Comparison of ENCODE assay signal across 8 cellular contexts in genomic region chr10:102917314-102917961, GRCh38. TPM values are rescaled to one million over a fixed set of nuclear protein-coding genes. Genes with fewer than 3 reads are reported as not detected.
DNase-seq lines count a peak whose midpoint lies in the region; ATAC-seq and TF ChIP-seq lines count a peak whose summit lies in the region.

No MANE protein-coding gene starts in this region.

- H3K27ac Mint-ChIP-seq in activated T-cell treated with anti-CD3 and anti-CD28 coated beads, Interleukin-2, amount 50 U/mL, for 72 hours: peak overlapping the region; percentile 78
- H3K27ac Mint-ChIP-seq in naive thymus-derived CD4-positive, alpha-beta T cell: peak overlapping the region; percentile 82 to 97 (median 94)

- POLR2A ChIA-PET in naive thymus-derived CD4-positive, alpha-beta T cell (lab: Charles Lee): interaction anchor here (0.5 to 1.7 kb wide), 9 partner anchors 116 to 928 kb away, joined by 3 to 4 read pairs (median 3); partner anchors contain the start of genes C10orf95 and PDCD11

- no peaks in the 10 kb centered on the region for H3K36me3 ChIP-seq in naive thymus-derived CD4-positive, alpha-beta T cell (ENCODE audit: control insufficient read depth in 2 of 3, insufficient read depth in 3 of 3, low read length in 3 of 3)

- no peaks in the 10 kb centered on the region for H3K9me3 Mint-ChIP-seq in activated T-cell treated with anti-CD3 and anti-CD28 coated beads, Interleukin-2, amount 50 U/mL, for 72 hours
- H3K9me3 Mint-ChIP-seq in naive thymus-derived CD4-positive, alpha-beta T cell: peaks cover 0 to 4% (median 0%) of the 10 kb centered on the region in 11 donors

- ATAC-seq in GM19372 (IDR thresholded peaks at IDR 0.05; ENCODE audit: low read depth, unreplicated experiment) (peak; percentile 31), HG03469 (IDR thresholded peaks at IDR 0.05; ENCODE audit: unreplicated experiment) (peak; percentile 22)
- peak; percentile 58 to 65 for ATAC-seq in activated T-cell treated with anti-CD3 and anti-CD28 coated beads, Interleukin-2, amount 50 U/mL, for 72 hours (replicated peaks in 1 of 2)
- ATAC-seq in naive thymus-derived CD4-positive, alpha-beta T cell: peak; percentile 64

- intact Hi-C loops in naive thymus-derived CD4-positive, alpha-beta T cell (cut with micrococcal nuclease): loop anchor here (1.0 to 5.0 kb wide), 14 partner anchors 80 to 1855 kb away; partner anchors contain the start of genes CYP17A1 (in 1 of the 2), KAZALD1 (in 1 of the 2), NEURL1 (in 1 of the 2) and PCGF6 (in 1 of the 2)

- peaks cover 0 to 3% of the 10 kb centered on the region in 2 donors for H3K36me3 Mint-ChIP-seq in activated T-cell treated with anti-CD3 and anti-CD28 coated beads, Interleukin-2, amount 50 U/mL, for 72 hours (ENCODE audit: insufficient read depth in 2 of 2)
- peaks cover 0 to 16% (median 0%) of the 10 kb centered on the region in 5 donors for H3K36me3 Mint-ChIP-seq in naive thymus-derived CD4-positive, alpha-beta T cell

- TF ChIP-seq CTCF in C4-2B (conservative IDR thresholded peaks at IDR 0.05): peak; percentile 99

- no peaks in the 10 kb centered on the region for H3K27me3 ChIP-seq in naive thymus-derived CD4-positive, alpha-beta T cell (ENCODE audit: control insufficient read depth in 2 of 2, insufficient read depth in 2 of 2, low read length in 2 of 2)

- peaks cover 30 to 34% of the 10 kb centered on the region in 2 donors for H3K4me1 ChIP-seq in naive thymus-derived CD4-positive, alpha-beta T cell (ENCODE audit: control insufficient read depth in 2 of 2, insufficient read depth in 2 of 2, low read length in 2 of 2)

- peak overlapping the region; percentile 94 to 97 for H3K4me3 Mint-ChIP-seq in activated T-cell treated with anti-CD3 and anti-CD28 coated beads, Interleukin-2, amount 50 U/mL, for 72 hours
- H3K4me3 Mint-ChIP-seq in naive thymus-derived CD4-positive, alpha-beta T cell: peak overlapping the region; percentile 94 to 99 (median 96)

- H3K4me1 Mint-ChIP-seq in activated T-cell treated with anti-CD3 and anti-CD28 coated beads, Interleukin-2, amount 50 U/mL, for 72 hours (ENCODE audit: low read depth): peaks cover 48% of the 10 kb centered on the region
- peaks cover 38 to 60% (median 50%) of the 10 kb centered on the region in 7 donors for H3K4me1 Mint-ChIP-seq in naive thymus-derived CD4-positive, alpha-beta T cell

- peak; percentile 88 for DNase-seq in OCI-M1 (lab: John Stamatoyannopoulos, UW)
- DNase-seq in activated T-cell treated with anti-CD3 and anti-CD28 coated beads, Interleukin-2, amount 50 U/mL, for 72 hours: peak; percentile 87 to 89
- DNase-seq in fibroblast of gingiva (ENCODE audit: low read depth): peak; percentile 56
- peak; percentile 70 to 86 (median 81) for DNase-seq in naive thymus-derived CD4-positive, alpha-beta T cell
- DNase-seq in stimulated activated CD8-positive, alpha-beta memory T cell treated with anti-CD3 and anti-CD28 coated beads, Interleukin-7, amount 100 ng/mL, for 4 hours (ENCODE audit: low read depth in 2 of 2): peak; percentile 60 to 71

- peak overlapping the region; percentile 81 for H3K27ac ChIP-seq in C4-2B
- H3K27ac ChIP-seq in naive thymus-derived CD4-positive, alpha-beta T cell (ENCODE audit: low read depth, low read length): peak overlapping the region; percentile 83

- CTCF ChIA-PET in naive thymus-derived CD4-positive, alpha-beta T cell (lab: Charles Lee): interaction anchor here (0.6 to 2.3 kb wide), 14 partner anchors 9 to 1089 kb away, joined by 3 to 27 read pairs (median 4); partner anchors contain the start of genes CUEDC2, CYP17A1 and NT5C2

- peak overlapping the region; percentile 98 for H3K4me3 ChIP-seq in naive thymus-derived CD4-positive, alpha-beta T cell (ENCODE audit: low read length)

- peaks cover 15% of the 10 kb centered on the region for H3K27me3 Mint-ChIP-seq in activated T-cell treated with anti-CD3 and anti-CD28 coated beads, Interleukin-2, amount 50 U/mL, for 72 hours (ENCODE audit: low read depth)
- H3K27me3 Mint-ChIP-seq in naive thymus-derived CD4-positive, alpha-beta T cell: peaks cover 0 to 14% (median 5%) of the 10 kb centered on the region in 5 donors

- no peaks in the 10 kb centered on the region for H3K9me3 ChIP-seq in naive thymus-derived CD4-positive, alpha-beta T cell (ENCODE audit: control insufficient read depth in 2 of 3, low read length in 3 of 3)

RNA-seq across cellular contexts. Expression of gene CNNM2, which starts 0.7 kb away (rescaled TPM):
- total RNA-seq in activated T-cell treated with anti-CD3 and anti-CD28 coated beads, Interleukin-2, amount 50 U/mL, for 72 hours: 10 to 100 TPM in 1 of 2 donors, 1 to 10 TPM in 1; 9.0 to 10.9 TPM
- total RNA-seq in naive thymus-derived CD4-positive, alpha-beta T cell: 10 to 100 TPM in 3 of 5 experiments, 1 to 10 TPM in 2; 9.3 to 17.5 (median 12.0) TPM
- polyA plus RNA-seq in naive thymus-derived CD4-positive, alpha-beta T cell: 1 to 10 TPM; 4.3 to 6.7 TPM

RNA-seq across cellular contexts. Expression of gene AS3MT, which starts 48.2 kb away (rescaled TPM):
- total RNA-seq in activated T-cell treated with anti-CD3 and anti-CD28 coated beads, Interleukin-2, amount 50 U/mL, for 72 hours: under 1 TPM; 0.39 to 0.67 TPM
- total RNA-seq in naive thymus-derived CD4-positive, alpha-beta T cell: 1 to 10 TPM in 4 of 5 experiments, under 1 TPM in 1; 0.39 to 3.7 (median 2.1) TPM
- polyA plus RNA-seq in naive thymus-derived CD4-positive, alpha-beta T cell: under 1 TPM in 1 of 2 donors, not detected in 1; 0.08 TPM

Comparison
In these comparisons a context has a peak if more than half of its experiments do, and no peak if none do; other contexts are left out.
1. Peak in every context shown above with its lines: DNase-seq, ATAC-seq, H3K4me3 ChIP-seq and H3K27ac ChIP-seq.